ENCODE assay signal across 25 cellular contexts in genomic region chr7:157855016-157855415, GRCh38.
"Had no signal": no experiment of that assay in that cellular context is flagged by ENCODE, and none has a peak within 500 bp of the region (broad histone marks: within the 10 kb centered on the region; RNA-seq: fewer than 3 reads in every experiment).

No MANE protein-coding gene starts in this region.

- H3K27ac ChIP-seq: parathyroid adenoma, psoas muscle, tibial artery had no signal

- H3K4me1 ChIP-seq: adrenal gland, parathyroid adenoma, psoas muscle, tibial artery had no signal

- H3K4me3 ChIP-seq: adrenal gland, psoas muscle, smooth muscle cell, tibial artery had no signal

- H3K4me2 ChIP-seq: smooth muscle cell had no signal

- H3K27ac Mint-ChIP-seq: activated B cell treated with CpG ODN at 0.5 μM for 24 hours; activated naive CD8-positive, alpha-beta T cell treated with anti-CD3 and anti-CD28 coated beads for 36 hours; activated T-helper 1 cell treated with anti-CD3 and anti-CD28 coated beads, Interleukin-12 subunit alpha, Interleukin-12 subunit beta, Interleukin-2, Interleukin-4 antibody, amounts not matched to agents 30 ng/mL and 10 ng/mL and 1 ng/mL, durations not matched to agents 14 hours and 24 hours and 36 hours; endodermal cell; immature natural killer cell; stimulated activated naive B cell treated with anti-CD40 and anti-IgM and Interleukin-4, amounts not matched to agents 10 μg/mL and 1 μg/mL and 100 μg/mL, for 72 hours had no signal

- H3K9me3 ChIP-seq: adrenal gland, heart left ventricle, psoas muscle, stomach, tibial artery had no signal

- H3K36me3 Mint-ChIP-seq: activated naive CD8-positive, alpha-beta T cell treated with anti-CD3 and anti-CD28 coated beads for 36 hours; brain; immature natural killer cell had no signal

- H3K27me3 ChIP-seq: adrenal gland, stomach had no signal

- H3K9ac ChIP-seq: parathyroid adenoma had no signal

- DNase-seq: activated B cell treated with CpG ODN at 0.5 μM for 24 hours; activated CD4-positive, alpha-beta T cell treated with anti-CD3 and anti-CD28 coated beads for 4 hours; activated CD4-positive, alpha-beta T cell treated with anti-CD3 and anti-CD28 coated beads, Interleukin-2, amount 50 U/mL, for 4 hours; activated CD8-positive, alpha-beta memory T cell treated with anti-CD3 and anti-CD28 coated beads, Interleukin-2, amount 50 U/mL, for 4 hours; activated effector memory CD4-positive, alpha-beta T cell treated with anti-CD3 and anti-CD28 coated beads, Interleukin-2, amount 50 U/mL, for 16 hours; activated naive CD4-positive, alpha-beta T cell treated with anti-CD3 and anti-CD28 coated beads for 36 hours; activated naive CD8-positive, alpha-beta T cell treated with anti-CD3 and anti-CD28 coated beads for 36 hours; activated T-cell treated with anti-CD3 and anti-CD28 coated beads, Interleukin-2, amount 50 U/mL, for 1 hour; cortex of kidney; endodermal cell; foreskin fibroblast; stimulated activated CD4-positive, alpha-beta T cell treated with anti-CD3 and anti-CD28 coated beads, Interleukin-15, amount 100 ng/mL, for 24 hours; stimulated activated CD4-positive, alpha-beta T cell treated with anti-CD3 and anti-CD28 coated beads, Interleukin-2, amount 100 ng/mL, for 24 hours; stimulated activated naive B cell treated with anti-CD40 and anti-IgM and Interleukin-4, amounts not matched to agents 10 μg/mL and 1 μg/mL and 100 μg/mL, for 72 hours; stomach had no signal

- H3K36me3 ChIP-seq: adrenal gland, heart left ventricle, stomach, tibial artery had no signal

- H3K27me3 Mint-ChIP-seq: activated B cell treated with CpG ODN at 0.5 μM for 24 hours; activated naive CD8-positive, alpha-beta T cell treated with anti-CD3 and anti-CD28 coated beads for 36 hours had no signal

- H3K4me3 Mint-ChIP-seq: activated naive CD4-positive, alpha-beta T cell treated with anti-CD3 and anti-CD28 coated beads for 36 hours; activated naive CD8-positive, alpha-beta T cell treated with anti-CD3 and anti-CD28 coated beads for 36 hours; activated T-helper 1 cell treated with anti-CD3 and anti-CD28 coated beads, Interleukin-12 subunit alpha, Interleukin-12 subunit beta, Interleukin-2, Interleukin-4 antibody, amounts not matched to agents 30 ng/mL and 10 ng/mL and 1 ng/mL, durations not matched to agents 14 hours and 24 hours and 36 hours; brain; endodermal cell; immature natural killer cell; nephron; stimulated activated naive B cell treated with anti-CD40 and anti-IgM and Interleukin-4, amounts not matched to agents 10 μg/mL and 1 μg/mL and 100 μg/mL, for 72 hours had no signal

- H3K9me3 Mint-ChIP-seq: activated B cell treated with CpG ODN at 0.5 μM for 24 hours; activated naive CD4-positive, alpha-beta T cell treated with anti-CD3 and anti-CD28 coated beads for 36 hours; activated naive CD8-positive, alpha-beta T cell treated with anti-CD3 and anti-CD28 coated beads for 36 hours; activated T-helper 1 cell treated with anti-CD3 and anti-CD28 coated beads, Interleukin-12 subunit alpha, Interleukin-12 subunit beta, Interleukin-2, Interleukin-4 antibody, amounts not matched to agents 30 ng/mL and 10 ng/mL and 1 ng/mL, durations not matched to agents 14 hours and 24 hours and 36 hours; immature natural killer cell; nephron had no signal
